Comparison of ENCODE assay signal across 8 cellular contexts in genomic region chr1:7705048-7705907, GRCh38.
A peak's percentile ranks its signal among the peaks of the same experiment; 100 is the strongest.
DNase-seq lines count a peak whose midpoint lies in the region; ATAC-seq and TF ChIP-seq lines count a peak whose summit lies in the region.

No MANE protein-coding gene starts in this region.

- peak overlapping the region; percentile 46 for H2AFZ ChIP-seq in parathyroid adenoma

- peaks cover 6% of the 10 kb centered on the region in 3 donors for H3K4me1 Mint-ChIP-seq in IgD-negative memory B cell
- no peaks in the 10 kb centered on the region for H3K4me1 Mint-ChIP-seq in activated T-helper 1 cell treated with anti-CD3 and anti-CD28 coated beads, Interleukin-12 subunit alpha, Interleukin-12 subunit beta, Interleukin-2, Interleukin-4 antibody, amounts not matched to agents 30 ng/mL and 10 ng/mL and 1 ng/mL, durations not matched to agents 14 hours and 24 hours and 36 hours (ENCODE audit: low read depth)

- H3K27ac ChIP-seq in parathyroid adenoma: no peak overlapping the region

- no peaks in the 10 kb centered on the region for H3K36me3 Mint-ChIP-seq in IgD-negative memory B cell
- no peaks in the 10 kb centered on the region for H3K36me3 Mint-ChIP-seq in activated T-helper 1 cell treated with anti-CD3 and anti-CD28 coated beads, Interleukin-12 subunit alpha, Interleukin-12 subunit beta, Interleukin-2, Interleukin-4 antibody, amounts not matched to agents 30 ng/mL and 10 ng/mL and 1 ng/mL, durations not matched to agents 14 hours and 24 hours and 36 hours (ENCODE audit: low read depth)

- H3K27ac Mint-ChIP-seq in IgD-negative memory B cell: peak overlapping the region in 2 of 3 donors; percentile 62 to 78
- no peak overlapping the region for H3K27ac Mint-ChIP-seq in activated T-helper 1 cell treated with anti-CD3 and anti-CD28 coated beads, Interleukin-12 subunit alpha, Interleukin-12 subunit beta, Interleukin-2, Interleukin-4 antibody, amounts not matched to agents 30 ng/mL and 10 ng/mL and 1 ng/mL, durations not matched to agents 14 hours and 24 hours and 36 hours

- no peaks in the 10 kb centered on the region for H3K36me3 ChIP-seq in parathyroid adenoma (ENCODE audit: control insufficient read depth, insufficient read depth, low read length)

- no peaks in the 10 kb centered on the region for H3K9me3 ChIP-seq in parathyroid adenoma (ENCODE audit: control insufficient read depth, low read length)

- H3K9me3 Mint-ChIP-seq in IgD-negative memory B cell: no peaks in the 10 kb centered on the region
- H3K9me3 Mint-ChIP-seq in activated T-helper 1 cell treated with anti-CD3 and anti-CD28 coated beads, Interleukin-12 subunit alpha, Interleukin-12 subunit beta, Interleukin-2, Interleukin-4 antibody, amounts not matched to agents 30 ng/mL and 10 ng/mL and 1 ng/mL, durations not matched to agents 14 hours and 24 hours and 36 hours: no peaks in the 10 kb centered on the region

- DNase-seq in activated T-helper 1 cell treated with anti-CD3 and anti-CD28 coated beads, Interleukin-12 subunit alpha, Interleukin-12 subunit beta, Interleukin-2, Interleukin-4 antibody, amounts not matched to agents 30 ng/mL and 10 ng/mL and 1 ng/mL, durations not matched to agents 14 hours and 24 hours and 36 hours (ENCODE audit: low spot score): no peak
- peak; percentile 24 for DNase-seq in glomerular visceral epithelial cell (ENCODE audit: extremely low spot score)
- DNase-seq in posterior vena cava (ENCODE audit: low spot score): no peak
- no peak for DNase-seq in activated CD4-positive, CD25-positive, alpha-beta regulatory T cell treated with anti-CD3 and anti-CD28 coated beads, Interleukin-2, amount 50 U/mL, for 72 hours

- TF ChIP-seq CTCF in parathyroid adenoma (IDR thresholded peaks at IDR 0.05): no peak

- no peak overlapping the region for H3K9ac ChIP-seq in parathyroid adenoma

- H3K27me3 Mint-ChIP-seq in IgD-negative memory B cell: peaks cover 15% of the 10 kb centered on the region
- H3K27me3 Mint-ChIP-seq in activated T-helper 1 cell treated with anti-CD3 and anti-CD28 coated beads, Interleukin-12 subunit alpha, Interleukin-12 subunit beta, Interleukin-2, Interleukin-4 antibody, amounts not matched to agents 30 ng/mL and 10 ng/mL and 1 ng/mL, durations not matched to agents 14 hours and 24 hours and 36 hours (ENCODE audit: insufficient read depth): peaks cover 62% of the 10 kb centered on the region

- peak overlapping the region; percentile 37 for H3K4me3 ChIP-seq in parathyroid adenoma (ENCODE audit: low read depth, low read length)

- ATAC-seq in HG02623 (IDR thresholded peaks at IDR 0.05; ENCODE audit: unreplicated experiment) (no peak), GM19023 (IDR thresholded peaks at IDR 0.05; ENCODE audit: unreplicated experiment) (no peak)

- intact Hi-C loops in activated T-helper 1 cell treated with anti-CD3 and anti-CD28 coated beads, Interleukin-12 subunit alpha, Interleukin-12 subunit beta, Interleukin-2, Interleukin-4 antibody, amounts not matched to agents 30 ng/mL and 10 ng/mL and 1 ng/mL, durations not matched to agents 14 hours and 24 hours and 36 hours (cut with micrococcal nuclease): no loop called here
- intact Hi-C loops in posterior vena cava (cut with DNase I): loop anchor here in 1 of 2 donors (5.0 kb wide), 1 partner anchor 38 kb away; no protein-coding TSS in a partner anchor

- H3K4me1 ChIP-seq in parathyroid adenoma: no peaks in the 10 kb centered on the region

- H3K27me3 ChIP-seq in parathyroid adenoma (ENCODE audit: control insufficient read depth, insufficient read depth, low read length): no peaks in the 10 kb centered on the region

- no peaks in the 10 kb centered on the region for H3K79me2 ChIP-seq in parathyroid adenoma

- H3K4me2 ChIP-seq in parathyroid adenoma (ENCODE audit: low read length): peak overlapping the region; percentile 55

- peak overlapping the region; percentile 77 to 92 (median 84) for H3K4me3 Mint-ChIP-seq in IgD-negative memory B cell
- H3K4me3 Mint-ChIP-seq in activated T-helper 1 cell treated with anti-CD3 and anti-CD28 coated beads, Interleukin-12 subunit alpha, Interleukin-12 subunit beta, Interleukin-2, Interleukin-4 antibody, amounts not matched to agents 30 ng/mL and 10 ng/mL and 1 ng/mL, durations not matched to agents 14 hours and 24 hours and 36 hours: peak overlapping the region; percentile 69
